8 cellular contexts compared by ENCODE assay signal in the genomic region with DNA sequence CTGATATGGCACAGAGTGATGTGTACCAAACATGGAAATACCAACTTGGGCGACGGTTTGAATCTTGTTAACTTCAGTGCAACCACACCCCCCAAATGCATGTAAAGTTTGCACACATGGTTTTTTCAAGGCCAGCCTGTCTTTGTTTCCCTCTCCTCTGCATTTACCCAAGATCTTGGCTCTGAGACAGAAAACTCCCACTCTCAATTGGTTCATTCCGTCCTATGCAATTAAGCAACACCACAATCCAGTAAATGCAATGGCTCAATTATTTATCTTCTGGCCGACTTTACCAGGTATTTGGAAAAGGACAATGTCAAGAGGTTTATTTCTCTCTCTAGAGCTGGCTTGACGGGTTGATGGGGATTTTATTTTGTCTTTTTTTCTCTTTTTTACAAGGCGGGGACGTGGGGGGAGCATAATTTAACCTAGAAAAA. TPM values are rescaled to one million over a fixed set of nuclear protein-coding genes. Genes with fewer than 3 reads are reported as not detected.
A peak's percentile ranks its signal among the peaks of the same experiment; 100 is the strongest.
DNase-seq lines count a peak whose midpoint lies in the region; ATAC-seq and TF ChIP-seq lines count a peak whose summit lies in the region.

No MANE protein-coding gene starts in this region.

- peak overlapping the region; percentile 92 for H3K4me3 ChIP-seq in HFF-Myc (replicated peaks; ENCODE audit: low read depth, low read length)
- peak overlapping the region; percentile 82 to 98 (median 86) for H3K4me3 ChIP-seq in esophagus muscularis mucosa
- peak overlapping the region; percentile 88 to 99 for H3K4me3 ChIP-seq in neutrophil (ENCODE audit: low read depth in 1 of 2, low read length in 1 of 2)

- H3K9me3 ChIP-seq in esophagus muscularis mucosa = no peaks in the 10 kb centered on the region
- H3K9me3 ChIP-seq in neutrophil = no peaks in the 10 kb centered on the region

- intact Hi-C loops in esophagus muscularis mucosa (cut with DNase I) = no loop called here

- peak; percentile 37 for TF ChIP-seq EP300 in esophagus muscularis mucosa (IDR thresholded peaks at IDR 0.05)

- H3K36me3 ChIP-seq in esophagus muscularis mucosa (peaks cover 0 to 5% (median 2%) of the 10 kb centered on the region in 4 donors), neutrophil (peaks cover 6% of the 10 kb centered on the region)

- H3K4me1 ChIP-seq in esophagus muscularis mucosa = peaks cover 48 to 70% (median 64%) of the 10 kb centered on the region in 4 donors
- peaks cover 62 to 64% of the 10 kb centered on the region in 2 experiments for H3K4me1 ChIP-seq in neutrophil (ENCODE audit: control insufficient read depth in 1 of 2, insufficient read depth in 1 of 2, low read depth in 1 of 2, low read length in 1 of 2)

- H3K27me3 ChIP-seq in esophagus muscularis mucosa = no peaks in the 10 kb centered on the region
- no peaks in the 10 kb centered on the region for H3K27me3 ChIP-seq in neutrophil

- TF ChIP-seq POLR2A in esophagus muscularis mucosa (IDR thresholded peaks at IDR 0.05; ENCODE audit: low read depth) = no peak

- WGBS in esophagus muscularis mucosa = 2% methylated on average over 7 of the region's 7 CpGs

- DNase-seq in AG08395 (ENCODE audit: low spot score) = peak; percentile 28
- no peak for DNase-seq in HFF-Myc (ENCODE audit: extremely low read depth, low read depth)
- peak; percentile 9 for DNase-seq in T follicular helper cell (ENCODE audit: low read depth)
- no peak for DNase-seq in esophagus muscularis mucosa (ENCODE audit: extremely low spot score)
- DNase-seq in DMS114 treated with DMSO at 0.1 percent for 48 hours (lab: John Stamatoyannopoulos, UW; ENCODE audit: unreplicated experiment) = no peak
- DNase-seq in hippocampal formation (lab: John Stamatoyannopoulos, UW) = no peak

- ATAC-seq in HG03280 (IDR thresholded peaks at IDR 0.05; ENCODE audit: unreplicated experiment) = no peak

- H3K27ac ChIP-seq in esophagus muscularis mucosa (replicated peaks in 1 of 4) (peak overlapping the region; percentile 97 to 100 (median 99)), neutrophil (peak overlapping the region; percentile 98)

- no peak for TF ChIP-seq CTCF in HFF-Myc (IDR thresholded peaks at IDR 0.05; ENCODE audit: low read depth, low read length, missing control alignments)
- no peak for TF ChIP-seq CTCF in esophagus muscularis mucosa (IDR thresholded peaks at IDR 0.05)
- TF ChIP-seq CTCF in neutrophil (IDR thresholded peaks at IDR 0.05) = no peak

RNA-seq across cellular contexts. Expression of gene STAT3, which starts 1.0 kb away (rescaled TPM):
- 100 to 1,000 TPM; 137 to 260 (median 211) TPM for total RNA-seq in esophagus muscularis mucosa

RNA-seq across cellular contexts. Expression of gene CAVIN1, which starts 35.8 kb away (rescaled TPM):
- total RNA-seq in esophagus muscularis mucosa = 1,000 to 10,000 TPM in 2 of 4 donors, 100 to 1,000 TPM in 2; 619 to 1,181 (median 1,019) TPM

Comparison
In these comparisons a context has a peak if more than half of its experiments do, and no peak if none do; other contexts are left out.
1. DNase-seq: peak in AG08395 (single experiment) and T follicular helper cell (single experiment); none in HFF-Myc (single experiment), esophagus muscularis mucosa (single experiment), DMS114 treated with DMSO at 0.1 percent for 48 hours (single experiment) and hippocampal formation (0 of 2).
2. Peak in every context shown above with its lines, with median percentiles within 50 percentile points of each other: H3K4me3 ChIP-seq.